Comparison of ENCODE assay signal across 8 cellular contexts in genomic region chr7:50450691-50451051, GRCh38. TPM values are rescaled to one million over a fixed set of nuclear protein-coding genes. Genes with fewer than 3 reads are reported as not detected.
DNase-seq lines count a peak whose midpoint lies in the region; ATAC-seq lines count a peak whose summit lies in the region.

No MANE protein-coding gene starts in this region.

- DNase-seq in DMS79 (lab: John Stamatoyannopoulos, UW) = peak; percentile 45
- peak; percentile 0 for DNase-seq in T follicular helper cell (ENCODE audit: low read depth)
- DNase-seq in naive B cell = no peak
- no peak for DNase-seq in NCI-H2107 (lab: John Stamatoyannopoulos, UW)
- no peak for DNase-seq in NCI-H187 (lab: John Stamatoyannopoulos, UW)
- DNase-seq in cerebellar nuclear complex (lab: John Stamatoyannopoulos, UW) = no peak

- H3K4me3 ChIP-seq in ectodermal cell (ENCODE audit: insufficient read depth, low read depth, low read length) = peak overlapping the region; percentile 63

- ATAC-seq in HG02852 (IDR thresholded peaks at IDR 0.05; ENCODE audit: unreplicated experiment) (peak; percentile 8), naive B cell (ENCODE audit: low read depth in 2 of 2) (peak; percentile 15 to 27)

- peaks cover 7 to 28% (median 22%) of the 10 kb centered on the region in 3 donors for H3K4me1 Mint-ChIP-seq in naive B cell

- H3K27ac ChIP-seq in ectodermal cell (ENCODE audit: insufficient read depth, low read depth, low read length, poor library complexity, severe bottlenecking) = no peak overlapping the region

- peaks cover 0 to 5% (median 4%) of the 10 kb centered on the region in 3 donors for H3K27me3 Mint-ChIP-seq in naive B cell

- no peaks in the 10 kb centered on the region for H3K9me3 Mint-ChIP-seq in naive B cell

- H3K27ac Mint-ChIP-seq in naive B cell = peak overlapping the region; percentile 94 to 97 (median 96)

- WGBS in ectodermal cell, 2 experiments = 91 to 92% methylated on average over 24 of the region's 24 CpGs

- peak overlapping the region; percentile 91 to 97 (median 94) for H3K4me3 Mint-ChIP-seq in naive B cell

- peaks cover 12 to 19% of the 10 kb centered on the region in 2 donors for H3K36me3 Mint-ChIP-seq in naive B cell

- peaks cover 7% of the 10 kb centered on the region for H3K4me1 ChIP-seq in ectodermal cell (ENCODE audit: control insufficient read depth, insufficient read depth, low read length)

- H3K27me3 ChIP-seq in ectodermal cell (ENCODE audit: control insufficient read depth, insufficient read depth, low read length, poor library complexity, severe bottlenecking) = no peaks in the 10 kb centered on the region

- H3K36me3 ChIP-seq in ectodermal cell (ENCODE audit: control insufficient read depth, insufficient read depth, low read length) = peaks cover 9% of the 10 kb centered on the region

- H3K9me3 ChIP-seq in ectodermal cell (ENCODE audit: control insufficient read depth, low read length) = no peaks in the 10 kb centered on the region

RNA-seq across cellular contexts. Expression of gene FIGNL1, which starts 0.5 kb away (rescaled TPM):
- 26.6 TPM for polyA plus RNA-seq in ectodermal cell (2013, experiment 1 of 4)
- 26.7 TPM for polyA plus RNA-seq in ectodermal cell (2013, experiment 2 of 4)
- 24.9 TPM for polyA plus RNA-seq in ectodermal cell (2013, experiment 3 of 4)
- 24.0 TPM for polyA plus RNA-seq in ectodermal cell (2013, experiment 4 of 4)
- 10 to 100 TPM in 5 of 6 donors, 1 to 10 TPM in 1; 4.8 to 26.2 (median 18.2) TPM for polyA plus RNA-seq in naive B cell (ENCODE audit: low read depth in 6 of 6)

Comparison
In these comparisons a context has a peak if more than half of its experiments do, and no peak if none do; other contexts are left out.
1. DNase-seq: peak in DMS79 (single experiment) and T follicular helper cell (single experiment); none in naive B cell (single experiment), NCI-H2107 (single experiment), NCI-H187 (0 of 2) and cerebellar nuclear complex (0 of 2).